In the genomic region with DNA sequence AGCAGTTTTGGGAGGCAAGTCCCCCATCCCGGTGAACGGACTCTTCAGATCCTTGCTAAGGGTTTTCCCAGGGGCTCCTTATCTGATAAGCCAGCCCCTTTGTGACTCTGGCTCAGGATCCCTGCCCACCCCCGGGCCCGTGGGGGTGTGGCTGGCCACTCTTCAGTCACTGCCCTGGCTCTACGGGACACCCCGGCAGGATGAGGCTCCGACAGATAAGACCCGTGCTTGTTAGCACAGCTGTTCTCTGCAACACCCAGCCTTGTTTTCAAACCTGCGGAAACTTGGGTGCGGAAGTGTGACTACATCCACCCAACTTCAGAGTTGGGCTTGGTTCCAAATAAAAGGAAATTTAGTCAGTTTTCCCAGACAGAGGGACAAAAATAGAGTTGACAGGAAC, we compare ENCODE assay signal across 1 cellular context.
TF ChIP-seq lines count a peak whose summit lies in the region.

No MANE protein-coding gene starts in this region.

TF ChIP-seq in GM23338, 12 proteins besides CTCF, POLR2A, EP300 and RAD21 (continued from another document):
- no peak for TF ChIP-seq ZNF462 (CRISPR knock-in tag; IDR thresholded peaks at IDR 0.05)
- TF ChIP-seq ETS1 (IDR thresholded peaks at IDR 0.05): no peak
- TF ChIP-seq ZNF114 (CRISPR knock-in tag; IDR thresholded peaks at IDR 0.05): no peak
- TF ChIP-seq ZNF331 (CRISPR knock-in tag; IDR thresholded peaks at IDR 0.05; ENCODE audit: low read depth): no peak
- TF ChIP-seq NANOG (IDR thresholded peaks at IDR 0.05; ENCODE audit: borderline replicate concordance): no peak
- TF ChIP-seq POLR2AphosphoS5 (IDR thresholded peaks at IDR 0.05; ENCODE audit: low read depth): no peak
TF ChIP-seq in GM23338: peak in this region for 0.
